8 cellular contexts compared by ENCODE assay signal in genomic region chr6:164396071-164397047, GRCh38.
A peak's percentile ranks its signal among the peaks of the same experiment; 100 is the strongest.
DNase-seq lines count a peak whose midpoint lies in the region; ATAC-seq lines count a peak whose summit lies in the region.

No MANE protein-coding gene starts in this region.

- H3K4me1 ChIP-seq in naive thymus-derived CD4-positive, alpha-beta T cell (ENCODE audit: control insufficient read depth in 2 of 2, insufficient read depth in 2 of 2, low read length in 2 of 2): no peaks in the 10 kb centered on the region

- no peak overlapping the region for H3K27ac ChIP-seq in naive thymus-derived CD4-positive, alpha-beta T cell (ENCODE audit: low read depth, low read length)

- H3K27me3 ChIP-seq in naive thymus-derived CD4-positive, alpha-beta T cell (ENCODE audit: control insufficient read depth in 2 of 2, insufficient read depth in 2 of 2, low read length in 2 of 2): no peaks in the 10 kb centered on the region

- peak overlapping the region; percentile 41 for H3K4me3 ChIP-seq in naive thymus-derived CD4-positive, alpha-beta T cell (ENCODE audit: low read length)

- POLR2A ChIA-PET in naive thymus-derived CD4-positive, alpha-beta T cell (lab: Charles Lee): no interaction called here

- intact Hi-C loops in naive thymus-derived CD4-positive, alpha-beta T cell (cut with micrococcal nuclease): no loop called here

- peaks cover 2 to 16% (median 5%) of the 10 kb centered on the region in 7 donors for H3K4me1 Mint-ChIP-seq in naive thymus-derived CD4-positive, alpha-beta T cell

- no peaks in the 10 kb centered on the region for H3K9me3 ChIP-seq in naive thymus-derived CD4-positive, alpha-beta T cell (ENCODE audit: control insufficient read depth in 2 of 3, low read length in 3 of 3)

- no peaks in the 10 kb centered on the region for H3K36me3 Mint-ChIP-seq in naive thymus-derived CD4-positive, alpha-beta T cell

- peak overlapping the region in 9 of 10 donors; percentile 40 to 76 (median 64) for H3K4me3 Mint-ChIP-seq in naive thymus-derived CD4-positive, alpha-beta T cell

- DNase-seq in C1 segment of cervical spinal cord (lab: John Stamatoyannopoulos, UW) (peak in 12 of 14 donors; percentile 35 to 96 (median 60)), cerebellum (ENCODE audit: low spot score) (peak; percentile 84), NCI-H446 treated with DMSO at 0.1 percent for 48 hours (lab: John Stamatoyannopoulos, UW) (no peak), DMS79 treated with DMSO at 0.1 percent for 48 hours (lab: John Stamatoyannopoulos, UW) (no peak)
- no peak for DNase-seq in naive thymus-derived CD4-positive, alpha-beta T cell

- H3K9me3 Mint-ChIP-seq in naive thymus-derived CD4-positive, alpha-beta T cell: peaks cover 0 to 4% (median 0%) of the 10 kb centered on the region in 11 donors

- no peaks in the 10 kb centered on the region for H3K36me3 ChIP-seq in naive thymus-derived CD4-positive, alpha-beta T cell (ENCODE audit: control insufficient read depth in 2 of 3, insufficient read depth in 3 of 3, low read length in 3 of 3)

- peak overlapping the region in 4 of 9 donors; percentile 14 to 67 (median 33) for H3K27ac Mint-ChIP-seq in naive thymus-derived CD4-positive, alpha-beta T cell

- ATAC-seq in HG03432 (IDR thresholded peaks at IDR 0.05; ENCODE audit: unreplicated experiment) (peak; percentile 84), GM18511 (IDR thresholded peaks at IDR 0.05; ENCODE audit: unreplicated experiment) (no peak), GM19328 (IDR thresholded peaks at IDR 0.05; ENCODE audit: unreplicated experiment) (no peak)
- no peak for ATAC-seq in naive thymus-derived CD4-positive, alpha-beta T cell

- no peaks in the 10 kb centered on the region for H3K27me3 Mint-ChIP-seq in naive thymus-derived CD4-positive, alpha-beta T cell

- CTCF ChIA-PET in naive thymus-derived CD4-positive, alpha-beta T cell (lab: Charles Lee): no interaction called here

Comparison
In these comparisons a context has a peak if more than half of its experiments do, and no peak if none do; other contexts are left out.
1. DNase-seq: peak in C1 segment of cervical spinal cord (12 of 14) and cerebellum (single experiment); none in naive thymus-derived CD4-positive, alpha-beta T cell (0 of 9), NCI-H446 treated with DMSO at 0.1 percent for 48 hours (single experiment) and DMS79 treated with DMSO at 0.1 percent for 48 hours (single experiment).